ENCODE assay signal across 26 cellular contexts in genomic region chr17:66525338-66525737, GRCh38.
DNase-seq lines count a peak whose midpoint lies in the region; ATAC-seq and TF ChIP-seq lines count a peak whose summit lies in the region.
"Had no signal": no experiment of that assay in that cellular context is flagged by ENCODE, and none has a peak within 500 bp of the region (broad histone marks: within the 10 kb centered on the region; RNA-seq: fewer than 3 reads in every experiment).

No MANE protein-coding gene starts in this region.

- H3K36me3 ChIP-seq in GM23248 (ENCODE audit: low read depth), result no peaks in the 10 kb centered on the region
- H3K36me3 ChIP-seq: pancreas, suprapubic skin, uterus had no signal

- ATAC-seq in right cardiac atrium, result peak; percentile 38 to 40
- ATAC-seq: pancreas; stimulated activated memory B cell treated with anti-CD40 and anti-IgM and Interleukin-4, amounts not matched to agents 10 μg/mL and 1 μg/mL and 100 μg/mL, for 72 hours; T-helper 17 cell had no signal

- no peak overlapping the region for H2AFZ ChIP-seq in GM23248

- peak overlapping the region; percentile 20 for H3K27ac ChIP-seq in cingulate gyrus (ENCODE audit: low read depth, low read length)
- H3K27ac ChIP-seq in right cardiac atrium (ENCODE audit: low read length), result no peak overlapping the region
- H3K27ac ChIP-seq in GM23248, result no peak overlapping the region
- H3K27ac ChIP-seq: epithelial cell of prostate, pancreas, suprapubic skin had no signal

- H3K4me1 Mint-ChIP-seq in activated CD4-positive, alpha-beta memory T cell treated with anti-CD3 and anti-CD28 coated beads for 36 hours (ENCODE audit: low read depth), result peaks cover 63% of the 10 kb centered on the region
- peaks cover 59% of the 10 kb centered on the region for H3K4me1 Mint-ChIP-seq in activated CD4-positive, alpha-beta memory T cell treated with anti-CD3 and anti-CD28 coated beads, Interleukin-2, amount 10 ng/mL, durations not matched to agents 7 days and 5 days
- peaks cover 64% of the 10 kb centered on the region for H3K4me1 Mint-ChIP-seq in HFFc6 (ENCODE audit: low read depth)
- H3K4me1 Mint-ChIP-seq: stimulated activated memory B cell treated with anti-CD40 and anti-IgM and Interleukin-4, amounts not matched to agents 10 μg/mL and 1 μg/mL and 100 μg/mL, for 72 hours had no signal

- no peak overlapping the region for H3K4me3 Mint-ChIP-seq in activated CD4-positive, alpha-beta memory T cell treated with anti-CD3 and anti-CD28 coated beads for 36 hours
- no peak overlapping the region for H3K4me3 Mint-ChIP-seq in activated CD4-positive, alpha-beta memory T cell treated with anti-CD3 and anti-CD28 coated beads, Interleukin-2, amount 10 ng/mL, durations not matched to agents 7 days and 5 days
- H3K4me3 Mint-ChIP-seq in HFFc6, result no peak overlapping the region
- H3K4me3 Mint-ChIP-seq: activated T-cell treated with anti-CD3 and anti-CD28 coated beads, Interleukin-2, amount 50 U/mL, for 72 hours; CD4-positive, CD25-positive, alpha-beta regulatory T cell; nephron progenitor cell; stimulated activated memory B cell treated with anti-CD40 and anti-IgM and Interleukin-4, amounts not matched to agents 10 μg/mL and 1 μg/mL and 100 μg/mL, for 72 hours; T-helper 17 cell had no signal

- DNase-seq in activated CD4-positive, alpha-beta memory T cell treated with anti-CD3 and anti-CD28 coated beads for 36 hours, result no peak
- no peak for DNase-seq in activated CD4-positive, alpha-beta memory T cell treated with anti-CD3 and anti-CD28 coated beads, Interleukin-2, amount 10 ng/mL, durations not matched to agents 7 days and 5 days
- DNase-seq in HFFc6 (no peak), right cardiac atrium (peak in 1 of 3 donors; percentile 52), GM23248 (no peak), COLO829 (ENCODE audit: low spot score) (no peak), SHP77 treated with DMSO at 0.1 percent for 48 hours (lab: John Stamatoyannopoulos, UW) (no peak)
- DNase-seq: CD4-positive, CD25-positive, alpha-beta regulatory T cell; EL; KG1; NCI-H1417; NCI-H2081 treated with DMSO at 0.1 percent for 48 hours; NCI-H345; NCI-H774; nephron progenitor cell; pancreas; RPMI8226; SK-N-SH; stimulated activated CD4-positive, alpha-beta T cell treated with anti-CD3 and anti-CD28 coated beads, Interleukin-4, amount 100 ng/mL, for 24 hours; T-helper 17 cell; uterus had no signal

- TF ChIP-seq CTCF in HFFc6 (IDR thresholded peaks at IDR 0.05), result no peak

- peak overlapping the region; percentile 35 for H3K27ac Mint-ChIP-seq in activated CD4-positive, alpha-beta memory T cell treated with anti-CD3 and anti-CD28 coated beads for 36 hours
- H3K27ac Mint-ChIP-seq in activated CD4-positive, alpha-beta memory T cell treated with anti-CD3 and anti-CD28 coated beads, Interleukin-2, amount 10 ng/mL, durations not matched to agents 7 days and 5 days, result no peak overlapping the region
- H3K27ac Mint-ChIP-seq in HFFc6, result 0 out of 2 replicates have a peak overlapping the region, but pooled peaks have one; percentile 14
- H3K27ac Mint-ChIP-seq: activated T-cell treated with anti-CD3 and anti-CD28 coated beads, Interleukin-2, amount 50 U/mL, for 72 hours; CD4-positive, CD25-positive, alpha-beta regulatory T cell; nephron progenitor cell; stimulated activated memory B cell treated with anti-CD40 and anti-IgM and Interleukin-4, amounts not matched to agents 10 μg/mL and 1 μg/mL and 100 μg/mL, for 72 hours; T-helper 17 cell had no signal

- H3K27me3 ChIP-seq in right cardiac atrium (ENCODE audit: control insufficient read depth, insufficient read depth) (no peaks in the 10 kb centered on the region), GM23248 (replicated peaks; ENCODE audit: insufficient read depth) (no peaks in the 10 kb centered on the region)
- H3K27me3 ChIP-seq: pancreas, suprapubic skin, uterus had no signal

- no peaks in the 10 kb centered on the region for H4K20me1 ChIP-seq in GM23248 (ENCODE audit: insufficient read depth)

- 71% methylated on average over 4 of the region's 4 CpGs for WGBS in right cardiac atrium
- 37 to 45% methylated on average over 4 of the region's 4 CpGs for WGBS in GM23248 (ENCODE audit: low coverage in 1 of 2, low lambda C conversion rate in 2 of 2, missing lambda C conversion rate in 2 of 2), 2 experiments

- no peaks in the 10 kb centered on the region for H3K27me3 Mint-ChIP-seq in activated CD4-positive, alpha-beta memory T cell treated with anti-CD3 and anti-CD28 coated beads for 36 hours
- H3K27me3 Mint-ChIP-seq in activated CD4-positive, alpha-beta memory T cell treated with anti-CD3 and anti-CD28 coated beads, Interleukin-2, amount 10 ng/mL, durations not matched to agents 7 days and 5 days, result no peaks in the 10 kb centered on the region
- H3K27me3 Mint-ChIP-seq in HFFc6 (ENCODE audit: insufficient read depth), result no peaks in the 10 kb centered on the region; the same call in none of the 2 replicates
- H3K27me3 Mint-ChIP-seq: CD4-positive, CD25-positive, alpha-beta regulatory T cell; stimulated activated memory B cell treated with anti-CD40 and anti-IgM and Interleukin-4, amounts not matched to agents 10 μg/mL and 1 μg/mL and 100 μg/mL, for 72 hours; T-helper 17 cell had no signal

- no peaks in the 10 kb centered on the region for H3K9me2 ChIP-seq in GM23248 (ENCODE audit: insufficient read depth)
- H3K9me2 ChIP-seq: SK-N-SH had no signal

- no peaks in the 10 kb centered on the region for H3K9me3 ChIP-seq in right cardiac atrium (ENCODE audit: control insufficient read depth, low read length)
- H3K9me3 ChIP-seq in GM23248 (ENCODE audit: low read depth), result no peaks in the 10 kb centered on the region
- H3K9me3 ChIP-seq: pancreas, SK-N-SH, suprapubic skin, uterus had no signal

- H3K79me2 ChIP-seq in GM23248 (ENCODE audit: insufficient read depth), result peaks cover 87% of the 10 kb centered on the region

- H3F3A ChIP-seq in GM23248 (ENCODE audit: insufficient read depth), result peaks cover 29% of the 10 kb centered on the region

- no peak overlapping the region for H3K9ac ChIP-seq in GM23248
- H3K9ac ChIP-seq: SK-N-SH had no signal

- H3K4me1 ChIP-seq in right cardiac atrium (ENCODE audit: control insufficient read depth, insufficient read depth, low read length) (peaks cover 3% of the 10 kb centered on the region), GM23248 (ENCODE audit: insufficient read depth) (peaks cover 27% of the 10 kb centered on the region)
- H3K4me1 ChIP-seq: pancreas, suprapubic skin, uterus had no signal

- H3K4me2 ChIP-seq in GM23248 (ENCODE audit: unreplicated experiment), result no peak overlapping the region
- H3K4me2 ChIP-seq: SK-N-SH had no signal

- in situ Hi-C loops in GM23248 (cut with MboI), result no loop called here

- POLR2A ChIA-PET in activated CD4-positive, alpha-beta memory T cell treated with anti-CD3 and anti-CD28 coated beads for 36 hours (lab: Charles Lee), result interaction anchor here (0.8 to 1.0 kb wide), 3 partner anchors 11 to 23 kb away, joined by 3 read pairs; no protein-coding TSS in a partner anchor
- POLR2A ChIA-PET in activated CD4-positive, alpha-beta memory T cell treated with anti-CD3 and anti-CD28 coated beads, Interleukin-2, amount 10 ng/mL, durations not matched to agents 7 days and 5 days (lab: Charles Lee), result interaction anchor here (1.7 kb wide), 1 partner anchor 16 kb away, joined by 4 read pairs; no protein-coding TSS in a partner anchor

- peaks cover 46% of the 10 kb centered on the region for H3K36me3 Mint-ChIP-seq in activated CD4-positive, alpha-beta memory T cell treated with anti-CD3 and anti-CD28 coated beads for 36 hours
- peaks cover 37% of the 10 kb centered on the region for H3K36me3 Mint-ChIP-seq in activated CD4-positive, alpha-beta memory T cell treated with anti-CD3 and anti-CD28 coated beads, Interleukin-2, amount 10 ng/mL, durations not matched to agents 7 days and 5 days (ENCODE audit: low read depth)
- peaks cover 20% of the 10 kb centered on the region for H3K36me3 Mint-ChIP-seq in HFFc6 (ENCODE audit: low read depth)
- H3K36me3 Mint-ChIP-seq: stimulated activated memory B cell treated with anti-CD40 and anti-IgM and Interleukin-4, amounts not matched to agents 10 μg/mL and 1 μg/mL and 100 μg/mL, for 72 hours had no signal

- intact Hi-C loops in activated CD4-positive, alpha-beta memory T cell treated with anti-CD3 and anti-CD28 coated beads for 36 hours (cut with micrococcal nuclease), result no loop called here
- intact Hi-C loops in right cardiac atrium (cut with DNase I), result no loop called here

- H3K9me3 Mint-ChIP-seq in activated CD4-positive, alpha-beta memory T cell treated with anti-CD3 and anti-CD28 coated beads for 36 hours, result peaks cover 9% of the 10 kb centered on the region
- no peaks in the 10 kb centered on the region for H3K9me3 Mint-ChIP-seq in activated CD4-positive, alpha-beta memory T cell treated with anti-CD3 and anti-CD28 coated beads, Interleukin-2, amount 10 ng/mL, durations not matched to agents 7 days and 5 days
- no peaks in the 10 kb centered on the region for H3K9me3 Mint-ChIP-seq in HFFc6
- H3K9me3 Mint-ChIP-seq: activated T-cell treated with anti-CD3 and anti-CD28 coated beads, Interleukin-2, amount 50 U/mL, for 72 hours; nephron progenitor cell had no signal

- CTCF ChIA-PET in activated CD4-positive, alpha-beta memory T cell treated with anti-CD3 and anti-CD28 coated beads for 36 hours (lab: Charles Lee), result interaction anchor here (0.8 to 1.3 kb wide), 2 partner anchors 22 to 41 kb away, joined by 3 to 5 read pairs; no protein-coding TSS in a partner anchor
- CTCF ChIA-PET in activated CD4-positive, alpha-beta memory T cell treated with anti-CD3 and anti-CD28 coated beads, Interleukin-2, amount 10 ng/mL, durations not matched to agents 7 days and 5 days (lab: Charles Lee), result no interaction called here

- H3K4me3 ChIP-seq in right cardiac atrium (ENCODE audit: low read length) (no peak overlapping the region), GM23248 (no peak overlapping the region)
- H3K4me3 ChIP-seq: pancreas, suprapubic skin, uterus had no signal
